8 cellular contexts compared by ENCODE assay signal in genomic region chr7:117119192-117119924, GRCh38.
DNase-seq lines count a peak whose midpoint lies in the region; ATAC-seq, FAIRE-seq and TF ChIP-seq lines count a peak whose summit lies in the region.

No MANE protein-coding gene starts in this region.

- H4K20me1 ChIP-seq in hepatocyte (ENCODE audit: insufficient read depth, poor library complexity, severe bottlenecking): no peaks in the 10 kb centered on the region

- CTCF ChIA-PET in T-cell (lab: Charles Lee): interaction anchor here (0.8 to 11.4 kb wide), 18 partner anchors 7 to 250 kb away, joined by 3 to 108 read pairs (median 5); no protein-coding TSS in a partner anchor

- no peak for TF ChIP-seq POLR2A in NB4 (IDR thresholded peaks at IDR 0.05; ENCODE audit: extremely low read depth, insufficient read length)

- no peaks in the 10 kb centered on the region for H3K36me3 Mint-ChIP-seq in T-cell

- ATAC-seq in T-cell (replicated peaks in 1 of 4) (peak in 1 of 4 experiments; percentile 32), GM21619 (IDR thresholded peaks at IDR 0.05; ENCODE audit: unreplicated experiment) (no peak)

- H3K36me3 ChIP-seq in ascending aorta (no peaks in the 10 kb centered on the region), hepatocyte (replicated peaks; ENCODE audit: insufficient read depth, low read depth) (no peaks in the 10 kb centered on the region), small intestine (ENCODE audit: control insufficient read depth in 2 of 2, insufficient read depth in 2 of 2, low read length in 2 of 2) (no peaks in the 10 kb centered on the region)

- H3K27ac ChIP-seq in ascending aorta (no peak overlapping the region), hepatocyte (no peak overlapping the region), small intestine (ENCODE audit: low read depth in 1 of 2, low read length in 1 of 2) (no peak overlapping the region)

- DNase-seq in NOMO-1 treated with DMSO at 0.1 percent for 48 hours (lab: John Stamatoyannopoulos, UW; ENCODE audit: unreplicated experiment): peak; percentile 43
- no peak for DNase-seq in NOMO-1 treated with dmso at 0.1 percent for 144 hours (lab: John Stamatoyannopoulos, UW; ENCODE audit: unreplicated experiment)
- DNase-seq in NB4 (ENCODE audit: low read depth): peak; percentile 84
- DNase-seq in T-cell: peak; percentile 42 to 83 (median 71)
- peak in 1 of 2 donors; percentile 91 for DNase-seq in ascending aorta (ENCODE audit: low spot score in 2 of 2)
- DNase-seq in hepatocyte (ENCODE audit: low spot score): peak; percentile 87
- DNase-seq in small intestine: peak; percentile 84

- 18% methylated on average over 7 of the region's 7 CpGs for WGBS in hepatocyte (ENCODE audit: low lambda C conversion rate, missing lambda C conversion rate)
- WGBS in small intestine, 3 donors: 14 to 19% (median 17%) methylated on average over 7 of the region's 7 CpGs

- H3K4me1 Mint-ChIP-seq in T-cell: no peaks in the 10 kb centered on the region

- no peak overlapping the region for H2AFZ ChIP-seq in hepatocyte

- peak; percentile 62 for FAIRE-seq in small intestine (lab: Jason Lieb, UNC)

- no peaks in the 10 kb centered on the region for H3K9me3 Mint-ChIP-seq in T-cell

- peaks cover 2 to 5% of the 10 kb centered on the region in 2 donors for H3K4me1 ChIP-seq in ascending aorta
- no peaks in the 10 kb centered on the region for H3K4me1 ChIP-seq in hepatocyte (ENCODE audit: insufficient read depth)
- H3K4me1 ChIP-seq in small intestine (ENCODE audit: control insufficient read depth in 2 of 2, insufficient read depth in 1 of 2, low read depth in 1 of 2, low read length in 1 of 2): no peaks in the 10 kb centered on the region

- POLR2A ChIA-PET in T-cell (lab: Charles Lee): interaction anchor here in 1 of 2 donors (0.6 kb wide), 1 partner anchor 10 kb away, joined by 4 read pairs; no protein-coding TSS in a partner anchor

- H3K9me3 ChIP-seq in ascending aorta: no peaks in the 10 kb centered on the region
- no peaks in the 10 kb centered on the region for H3K9me3 ChIP-seq in hepatocyte (ENCODE audit: low read depth)
- H3K9me3 ChIP-seq in small intestine (ENCODE audit: control insufficient read depth, low read depth): no peaks in the 10 kb centered on the region

- no peak overlapping the region for H3K4me3 Mint-ChIP-seq in T-cell

- peak; percentile 95 for TF ChIP-seq CTCF in NB4 (IDR thresholded peaks at IDR 0.05; ENCODE audit: low read depth, low read length)
- TF ChIP-seq CTCF in ascending aorta (IDR thresholded peaks at IDR 0.05): peak; percentile 75 to 84 (median 83)
- TF ChIP-seq CTCF in hepatocyte (IDR thresholded peaks at IDR 0.05; ENCODE audit: poor library complexity): peak; percentile 84

- H3K4me3 ChIP-seq in NB4 (ENCODE audit: low read depth, low read length) (no peak overlapping the region), ascending aorta (no peak overlapping the region), hepatocyte (no peak overlapping the region), small intestine (ENCODE audit: low read depth in 1 of 2, low read length in 2 of 2) (no peak overlapping the region)

- H3K4me2 ChIP-seq in hepatocyte: no peak overlapping the region

- H3K9me2 ChIP-seq in hepatocyte (replicated peaks; ENCODE audit: insufficient read depth): no peaks in the 10 kb centered on the region

- H3K27ac Mint-ChIP-seq in T-cell: no peak overlapping the region

- no peaks in the 10 kb centered on the region for H3K27me3 Mint-ChIP-seq in T-cell

- H3K27me3 ChIP-seq in ascending aorta (no peaks in the 10 kb centered on the region), hepatocyte (no peaks in the 10 kb centered on the region), small intestine (ENCODE audit: control insufficient read depth in 2 of 2, insufficient read depth in 2 of 2, low read length in 2 of 2) (no peaks in the 10 kb centered on the region)

- no peaks in the 10 kb centered on the region for H3K79me2 ChIP-seq in hepatocyte

- intact Hi-C loops in ascending aorta (cut with DNase I): loop anchor here (1.0 kb wide), 2 partner anchors 132 to 189 kb away; no protein-coding TSS in a partner anchor
